ENCODE assay signal across 8 cellular contexts in the genomic region with DNA sequence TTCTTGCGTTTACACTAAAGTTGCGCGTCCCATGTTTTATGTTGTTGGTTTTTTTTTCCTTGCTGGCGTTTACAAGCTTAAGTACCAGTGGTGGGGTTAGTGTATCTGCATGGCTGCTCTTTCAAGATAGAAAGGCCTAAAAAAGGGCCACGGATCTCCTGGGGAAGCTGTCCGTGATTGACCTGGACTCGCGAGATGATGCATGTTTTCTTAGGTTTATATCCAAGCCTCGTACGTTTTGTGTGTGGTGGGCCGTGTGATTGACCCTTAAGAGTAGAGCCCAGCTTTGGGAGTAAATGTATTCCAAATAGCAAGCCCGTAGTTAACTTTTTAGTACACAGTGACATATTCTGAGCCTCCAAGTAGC. TPM values are rescaled to one million over a fixed set of nuclear protein-coding genes. Genes with fewer than 3 reads are reported as not detected.
A peak's percentile ranks its signal among the peaks of the same experiment; 100 is the strongest.
DNase-seq lines count a peak whose midpoint lies in the region; ATAC-seq, FAIRE-seq and TF ChIP-seq lines count a peak whose summit lies in the region.
"Not testable (repeated sequence)": the region's sequence is repeated elsewhere in the genome, so short reads cannot be mapped to it uniquely, and the experiment has no call there.

No MANE protein-coding gene starts in this region.

- not testable (repeated sequence) for H3K27me3 ChIP-seq in endocrine pancreas (ENCODE audit: control insufficient read depth, insufficient read depth, low read length); prostate gland (replicated peaks; ENCODE audit: insufficient read depth)

- peak overlapping the region; percentile 97 for H3K4me3 ChIP-seq in A549
- H3K4me3 ChIP-seq in endocrine pancreas (ENCODE audit: control insufficient read depth, insufficient read depth, low read length): peak overlapping the region; percentile 92
- peak overlapping the region; percentile 66 to 86 for H3K4me3 ChIP-seq in prostate gland

- TF ChIP-seq EP300 in A549 (IDR thresholded peaks at IDR 0.05): not testable (repeated sequence)

- H3K36me3 ChIP-seq in endocrine pancreas (ENCODE audit: control insufficient read depth, insufficient read depth, low read length); prostate gland: not testable (repeated sequence)

- H3K9ac ChIP-seq in endocrine pancreas (ENCODE audit: control insufficient read depth, insufficient read depth, low read length): peak overlapping the region; percentile 73

- H3K27ac ChIP-seq in A549: peak overlapping the region; percentile 91 to 94
- not testable (repeated sequence) for H3K27ac ChIP-seq in prostate gland

- not testable (repeated sequence) for TF ChIP-seq POLR2A in A549 (IDR thresholded peaks at IDR 0.05; ENCODE audit: low read length); prostate gland (IDR thresholded peaks at IDR 0.05)

- not testable (repeated sequence) for H3K36me3 Mint-ChIP-seq in activated T-cell treated with anti-CD3 and anti-CD28 coated beads, Interleukin-2, amount 50 U/mL, for 4 hours (ENCODE audit: insufficient read depth)

- intact Hi-C loops in left colon (cut with DNase I, micrococcal nuclease); prostate gland (cut with DNase I): not testable (repeated sequence)

- peaks cover 13% of the 10 kb centered on the region for H3K4me1 ChIP-seq in A549
- H3K4me1 ChIP-seq in endocrine pancreas (ENCODE audit: control insufficient read depth, insufficient read depth, low read length); prostate gland (replicated peaks): not testable (repeated sequence)

- TF ChIP-seq RAD21 in A549 (conservative IDR thresholded peaks at IDR 0.05 in 1 of 2, IDR thresholded peaks at IDR 0.05 in 1 of 2): not testable (repeated sequence)

- not testable (repeated sequence) for H3K9me3 ChIP-seq in A549; endocrine pancreas (ENCODE audit: control insufficient read depth, low read length); prostate gland

- POLR2A ChIA-PET in A549 (lab: Yijun Ruan, JAX): not testable (repeated sequence)

- CTCF ChIA-PET in A549 (lab: Yijun Ruan, JAX): not testable (repeated sequence)

- not testable (repeated sequence) for FAIRE-seq in A549 (lab: Jason Lieb, UNC)

- ATAC-seq in A549 (peak; percentile 36 to 66; a peak in 4 of 6 replicates), GM18907 (IDR thresholded peaks at IDR 0.05; ENCODE audit: unreplicated experiment) (peak; percentile 14), HG02870 (IDR thresholded peaks at IDR 0.05; ENCODE audit: unreplicated experiment) (peak; percentile 7), left colon (peak; percentile 23)
- not testable (repeated sequence) for ATAC-seq in activated T-cell treated with anti-CD3 and anti-CD28 coated beads, Interleukin-2, amount 50 U/mL, for 4 hours

- peaks cover 30% of the 10 kb centered on the region for H3K4me1 Mint-ChIP-seq in activated T-cell treated with anti-CD3 and anti-CD28 coated beads, Interleukin-2, amount 50 U/mL, for 4 hours (ENCODE audit: low read depth)

- WGBS in A549 (ENCODE audit: missing lambda C conversion rate): 0% methylated on average over 12 of the region's 12 CpGs
- WGBS in prostate gland: under 1% methylated on average over 12 of the region's 12 CpGs

- not testable (repeated sequence) for H3K9me3 Mint-ChIP-seq in activated T-cell treated with anti-CD3 and anti-CD28 coated beads, Interleukin-2, amount 50 U/mL, for 4 hours

- H3K4me2 ChIP-seq in A549: peak overlapping the region; percentile 98

- H3K4me3 Mint-ChIP-seq in activated T-cell treated with anti-CD3 and anti-CD28 coated beads, Interleukin-2, amount 50 U/mL, for 4 hours: peak overlapping the region; percentile 99

- DNase-seq in A549 (ENCODE audit: low read depth in 1 of 2, low spot score in 1 of 2); activated T-cell treated with anti-CD3 and anti-CD28 coated beads, Interleukin-2, amount 50 U/mL, for 4 hours; left colon; prostate gland (ENCODE audit: low spot score): not testable (repeated sequence)
- peak; percentile 50 for DNase-seq in NAMALWA (ENCODE audit: low spot score)

- not testable (repeated sequence) for TF ChIP-seq CTCF in A549 (IDR thresholded peaks at IDR 0.05); prostate gland (IDR thresholded peaks at IDR 0.05)

- not testable (repeated sequence) for H3K27me3 Mint-ChIP-seq in activated T-cell treated with anti-CD3 and anti-CD28 coated beads, Interleukin-2, amount 50 U/mL, for 4 hours (ENCODE audit: low read depth)

RNA-seq across cellular contexts. Expression of a gene that starts 0.5 kb away (rescaled TPM):
- polyA plus RNA-seq in A549 (2011; rRNA removed) (22.9 and 28.5 TPM in 2 replicates), A549 (2017; fragmentation: RNase III; extraction: RNeasy Plus Mini Kit Qiagen cat#74134 plus additional on column Dnase treatment) (12.9 to 15.3 TPM (median 14.8 TPM) in 3 replicates)
- 11.8 and 13.0 TPM in 2 replicates for polyA plus RNA-seq in A549 (2012; cell fraction: cytosol; rRNA removed)
- polyA plus RNA-seq in A549 (2012; cell fraction: nucleus; rRNA removed): 17.2 and 24.2 TPM in 2 replicates
- polyA minus RNA-seq in A549 (2011; rRNA and poly(A)+ RNA removed): 16.0 and 17.2 TPM in 2 replicates
- total RNA-seq in activated T-cell treated with anti-CD3 and anti-CD28 coated beads, Interleukin-2, amount 50 U/mL, for 4 hours: 10 to 100 TPM; 31.7 to 38.2 (median 32.2) TPM
- total RNA-seq in left colon (10 to 100 TPM; 10.7 to 14.9 TPM), prostate gland (10 to 100 TPM; 12.4 to 29.9 TPM)

RNA-seq across cellular contexts. Expression of a gene that starts 0.5 kb away (rescaled TPM):
- polyA plus RNA-seq in A549 (2011; rRNA removed) (22.7 and 23.2 TPM in 2 replicates), A549 (2017; fragmentation: RNase III; extraction: RNeasy Plus Mini Kit Qiagen cat#74134 plus additional on column Dnase treatment) (22.5 to 24.0 TPM (median 22.6 TPM) in 3 replicates)
- polyA plus RNA-seq in A549 (2012; cell fraction: cytosol; rRNA removed): 8.1 and 9.7 TPM in 2 replicates
- 8.7 and 11.8 TPM in 2 replicates for polyA plus RNA-seq in A549 (2012; cell fraction: nucleus; rRNA removed)
- polyA minus RNA-seq in A549 (2011; rRNA and poly(A)+ RNA removed): 25.5 and 30.3 TPM in 2 replicates
- total RNA-seq in activated T-cell treated with anti-CD3 and anti-CD28 coated beads, Interleukin-2, amount 50 U/mL, for 4 hours: 10 to 100 TPM; 28.2 to 29.7 (median 29.1) TPM
- total RNA-seq in left colon (10 to 100 TPM; 25.5 to 31.6 TPM), prostate gland (10 to 100 TPM; 19.4 to 37.4 TPM)

RNA-seq across cellular contexts. Expression of a gene that starts 45.9 kb away (rescaled TPM):
- 11.2 and 13.0 TPM in 2 replicates for polyA plus RNA-seq in A549 (2011; rRNA removed)
- polyA plus RNA-seq in A549 (2012; cell fraction: cytosol; rRNA removed): 12.8 and 13.6 TPM in 2 replicates
- polyA plus RNA-seq in A549 (2012; cell fraction: nucleus; rRNA removed): 80.7 and 85.1 TPM in 2 replicates
- polyA plus RNA-seq in A549 (2017; fragmentation: RNase III; extraction: RNeasy Plus Mini Kit Qiagen cat#74134 plus additional on column Dnase treatment): 8.4 to 10.3 TPM (median 9.0 TPM) in 3 replicates
- 2.7 and 4.0 TPM in 2 replicates for polyA minus RNA-seq in A549 (2011; rRNA and poly(A)+ RNA removed)
- total RNA-seq in activated T-cell treated with anti-CD3 and anti-CD28 coated beads, Interleukin-2, amount 50 U/mL, for 4 hours: 10 to 100 TPM; 16.5 to 19.9 (median 17.8) TPM
- 10 to 100 TPM in 1 of 2 donors, 1 to 10 TPM in 1; 8.9 to 11.8 TPM for total RNA-seq in left colon
- 10 to 100 TPM in 1 of 2 donors, 1 to 10 TPM in 1; 9.7 to 22.4 TPM for total RNA-seq in prostate gland
